Comparison of ENCODE assay signal across 29 cellular contexts in genomic region chr9:87643111-87643650, GRCh38.
DNase-seq lines count a peak whose midpoint lies in the region; TF ChIP-seq lines count a peak whose summit lies in the region.
"Had no signal": no experiment of that assay in that cellular context is flagged by ENCODE, and none has a peak within 500 bp of the region (broad histone marks: within the 10 kb centered on the region; RNA-seq: fewer than 3 reads in every experiment).

No MANE protein-coding gene starts in this region.

- H3K9ac ChIP-seq in H9 (ENCODE audit: extremely low read depth, insufficient read length, low read length) (no peak overlapping the region), stomach smooth muscle (ENCODE audit: low read length in 2 of 2) (no peak overlapping the region)

- H3K4me3 ChIP-seq in coronary artery: no peak overlapping the region
- H3K4me3 ChIP-seq in stomach smooth muscle (ENCODE audit: low read length in 2 of 2): no peak overlapping the region
- H3K4me3 ChIP-seq: adrenal gland, gastrocnemius medialis, GM12878, smooth muscle cell, uterus had no signal

- no peaks in the 10 kb centered on the region for H3K79me1 ChIP-seq in H9 (ENCODE audit: insufficient read depth, low read depth, low read length, poor library complexity, severe bottlenecking)

- H4K91ac ChIP-seq in H9 (ENCODE audit: insufficient read length, low read depth, low read length): no peak overlapping the region

- H3K36me3 Mint-ChIP-seq in H9 (ENCODE audit: insufficient read depth in 1 of 3, low read depth in 3 of 3): peaks cover 53 to 74% (median 72%) of the 10 kb centered on the region in 3 experiments
- H3K36me3 Mint-ChIP-seq: activated CD4-positive, alpha-beta memory T cell treated with anti-CD3 and anti-CD28 coated beads for 36 hours; activated naive CD4-positive, alpha-beta T cell treated with anti-CD3 and anti-CD28 coated beads, Interleukin-2, amount 10 ng/mL, durations not matched to agents 7 days and 5 days; naive B cell had no signal

- peak overlapping the region in 2 of 3 experiments; percentile 46 to 65; a peak in 4 of 7 replicates for H3K27ac Mint-ChIP-seq in H9
- H3K27ac Mint-ChIP-seq: activated CD4-positive, alpha-beta memory T cell treated with anti-CD3 and anti-CD28 coated beads for 36 hours; activated naive CD4-positive, alpha-beta T cell treated with anti-CD3 and anti-CD28 coated beads, Interleukin-2, amount 10 ng/mL, durations not matched to agents 7 days and 5 days; activated T-helper 1 cell treated with anti-CD3 and anti-CD28 coated beads, Interleukin-12 subunit alpha, Interleukin-12 subunit beta, Interleukin-2, Interleukin-4 antibody, amounts not matched to agents 30 ng/mL and 10 ng/mL and 1 ng/mL, durations not matched to agents 14 hours and 24 hours and 36 hours; T-helper 2 cell treated with Interferon-gamma antibody and Interleukin-4, amounts not matched to agents 5 μg/mL and 100 μg/mL, for 36 hours had no signal

- WGBS in H9 (ENCODE audit: extremely low coverage, insufficient read length, low lambda C conversion rate): no CpG with 5 or more reads among the region's 9 CpGs

- no peak overlapping the region for H4K5ac ChIP-seq in H9 (ENCODE audit: insufficient read length, low read depth, low read length)

- no peak overlapping the region for H3K18ac ChIP-seq in H9 (ENCODE audit: insufficient read length, low read depth, low read length)

- H3K27ac ChIP-seq in H9 (ENCODE audit: insufficient read length, low read depth, low read length) (no peak overlapping the region), coronary artery (no peak overlapping the region), stomach smooth muscle (ENCODE audit: low read length) (peak overlapping the region; percentile 46)
- H3K27ac ChIP-seq: gastrocnemius medialis, uterus had no signal

- H3K56ac ChIP-seq in H9 (ENCODE audit: insufficient read length, low read depth, low read length): no peak overlapping the region

- no peak overlapping the region for H2BK5ac ChIP-seq in H9 (ENCODE audit: insufficient read length, low read length)

- H2BK20ac ChIP-seq in H9 (ENCODE audit: low read depth, low read length, poor library complexity, severe bottlenecking): no peak overlapping the region

- H2BK120ac ChIP-seq in H9 (ENCODE audit: low read depth, low read length, poor library complexity, severe bottlenecking): no peak overlapping the region

- no peak overlapping the region for H3K4me2 ChIP-seq in H9 (ENCODE audit: insufficient read depth, insufficient read length, low read length)

- peaks cover 21 to 28% of the 10 kb centered on the region in 2 donors for H3K36me3 ChIP-seq in stomach smooth muscle (ENCODE audit: control insufficient read depth in 2 of 2, insufficient read depth in 2 of 2, low read length in 2 of 2)
- H3K36me3 ChIP-seq: gastrocnemius medialis, uterus had no signal

- H3K9me3 Mint-ChIP-seq in H9: no peaks in the 10 kb centered on the region
- H3K9me3 Mint-ChIP-seq: activated CD4-positive, alpha-beta memory T cell treated with anti-CD3 and anti-CD28 coated beads for 36 hours; activated naive CD4-positive, alpha-beta T cell treated with anti-CD3 and anti-CD28 coated beads, Interleukin-2, amount 10 ng/mL, durations not matched to agents 7 days and 5 days; activated T-helper 1 cell treated with anti-CD3 and anti-CD28 coated beads, Interleukin-12 subunit alpha, Interleukin-12 subunit beta, Interleukin-2, Interleukin-4 antibody, amounts not matched to agents 30 ng/mL and 10 ng/mL and 1 ng/mL, durations not matched to agents 14 hours and 24 hours and 36 hours; naive B cell; T-helper 2 cell treated with Interferon-gamma antibody and Interleukin-4, amounts not matched to agents 5 μg/mL and 100 μg/mL, for 36 hours had no signal

- H2BK15ac ChIP-seq in H9 (ENCODE audit: low read depth, low read length): no peak overlapping the region

- peaks cover 6% of the 10 kb centered on the region; the same call in 1 of the 2 replicates for H3K4me1 ChIP-seq in H9 (ENCODE audit: insufficient read depth, low read length)
- peaks cover 42% of the 10 kb centered on the region for H3K4me1 ChIP-seq in stomach smooth muscle (ENCODE audit: control insufficient read depth, insufficient read depth, low read length)
- H3K4me1 ChIP-seq: gastrocnemius medialis, uterus had no signal

- DNase-seq in H9 (no peak), coronary artery (ENCODE audit: low spot score) (peak; percentile 21), mesenteric fat pad (ENCODE audit: low spot score) (peak; percentile 11), Kasumi-1 (lab: John Stamatoyannopoulos, UW) (no peak)
- no peak for DNase-seq in activated T-cell treated with anti-CD3 and anti-CD28 coated beads, Interleukin-2, amount 50 U/mL, for 48 hours
- DNase-seq in activated effector memory CD4-positive, alpha-beta T cell treated with anti-CD3 and anti-CD28 coated beads, Interleukin-2, amount 50 U/mL, for 16 hours: no peak
- DNase-seq: activated CD4-positive, alpha-beta memory T cell treated with anti-CD3 and anti-CD28 coated beads for 36 hours; activated CD4-positive, alpha-beta T cell treated with anti-CD3 and anti-CD28 coated beads for 1 hour; activated naive CD4-positive, alpha-beta T cell treated with anti-CD3 and anti-CD28 coated beads, Interleukin-2, amount 10 ng/mL, durations not matched to agents 7 days and 5 days; DMS 273 treated with DMSO at 0.1 percent for 48 hours; gastrocnemius medialis; hippocampal formation; left colon; midbrain; MV-4-11; naive B cell; NCI-H1436 treated with DMSO at 0.1 percent for 48 hours; NCI-H345; NCI-H748 treated with DMSO at 0.1 percent for 48 hours; SHP77 treated with DMSO at 0.1 percent for 48 hours; stimulated activated naive CD4-positive, alpha-beta T cell treated with Interleukin-2 at 50 U/mL for 16 hours; uterus had no signal

- TF ChIP-seq CTCF in H9 (conservative IDR thresholded peaks at IDR 0.05) (no peak), coronary artery (IDR thresholded peaks at IDR 0.05) (no peak)

- no peak overlapping the region for H3T11ph ChIP-seq in H9 (ENCODE audit: low read length)

- H3K27me3 ChIP-seq in H9 (ENCODE audit: insufficient read depth, low read length) (no peaks in the 10 kb centered on the region), stomach smooth muscle (ENCODE audit: control insufficient read depth in 1 of 2, insufficient read depth in 2 of 2, low read length in 2 of 2) (no peaks in the 10 kb centered on the region)
- H3K27me3 ChIP-seq: adrenal gland, gastrocnemius medialis, uterus had no signal

- no peaks in the 10 kb centered on the region for H3K79me2 ChIP-seq in H9 (ENCODE audit: insufficient read depth, low read length)

- H3K4me3 Mint-ChIP-seq in H9: no peak overlapping the region
- H3K4me3 Mint-ChIP-seq: activated CD4-positive, alpha-beta memory T cell treated with anti-CD3 and anti-CD28 coated beads for 36 hours; activated naive CD4-positive, alpha-beta T cell treated with anti-CD3 and anti-CD28 coated beads, Interleukin-2, amount 10 ng/mL, durations not matched to agents 7 days and 5 days; activated T-helper 1 cell treated with anti-CD3 and anti-CD28 coated beads, Interleukin-12 subunit alpha, Interleukin-12 subunit beta, Interleukin-2, Interleukin-4 antibody, amounts not matched to agents 30 ng/mL and 10 ng/mL and 1 ng/mL, durations not matched to agents 14 hours and 24 hours and 36 hours; brain; naive B cell; T-helper 2 cell treated with Interferon-gamma antibody and Interleukin-4, amounts not matched to agents 5 μg/mL and 100 μg/mL, for 36 hours had no signal

- H2AFZ ChIP-seq in H9 (ENCODE audit: low read length): no peak overlapping the region

- no peak overlapping the region for H3K4ac ChIP-seq in H9 (ENCODE audit: low read depth, low read length)

- no peak overlapping the region for H3K14ac ChIP-seq in H9 (ENCODE audit: insufficient read depth, low read length)

- H4K20me1 ChIP-seq in H9 (ENCODE audit: control insufficient read depth, insufficient read depth, insufficient read length): no peaks in the 10 kb centered on the region

- no peak overlapping the region for H3K23ac ChIP-seq in H9 (ENCODE audit: insufficient read length, low read depth, low read length)

- H3K4me1 Mint-ChIP-seq in H9: peaks cover 15 to 19% of the 10 kb centered on the region in 2 experiments
- H3K4me1 Mint-ChIP-seq: naive B cell had no signal

- no peaks in the 10 kb centered on the region for H3K23me2 ChIP-seq in H9 (ENCODE audit: insufficient read length, low read depth, low read length, poor library complexity, severe bottlenecking)

- H3K27me3 Mint-ChIP-seq in H9 (ENCODE audit: low read depth): no peaks in the 10 kb centered on the region
- H3K27me3 Mint-ChIP-seq: brain, naive B cell had no signal

- no peak overlapping the region for H4K8ac ChIP-seq in H9 (replicated peaks; ENCODE audit: insufficient read length, low read depth, low read length)

- H2AK5ac ChIP-seq in H9 (ENCODE audit: insufficient read length, low read length): no peak overlapping the region

- H3K9me3 ChIP-seq in H9 (ENCODE audit: control insufficient read depth, low read depth, low read length) (no peaks in the 10 kb centered on the region), stomach smooth muscle (ENCODE audit: control insufficient read depth in 2 of 2, low read length in 2 of 2) (no peaks in the 10 kb centered on the region)
- H3K9me3 ChIP-seq: adrenal gland, gastrocnemius medialis, uterus had no signal

- no peak overlapping the region for H2BK12ac ChIP-seq in H9 (ENCODE audit: insufficient read length, low read depth, low read length)

Comparison
In these comparisons a context has a peak if more than half of its experiments do, and no peak if none do; other contexts are left out.
1. DNase-seq: peak in coronary artery (single experiment) and mesenteric fat pad (single experiment); none in H9 (single experiment), activated T-cell treated with anti-CD3 and anti-CD28 coated beads, Interleukin-2, amount 50 U/mL, for 48 hours (0 of 2), Kasumi-1 (0 of 2) and activated effector memory CD4-positive, alpha-beta T cell treated with anti-CD3 and anti-CD28 coated beads, Interleukin-2, amount 50 U/mL, for 16 hours (single experiment).